In genomic region chr2:228840113-228840742, GRCh38 we compare ENCODE assay signal across 22 cellular contexts.
"Had no signal": no experiment of that assay in that cellular context is flagged by ENCODE, and none has a peak within 500 bp of the region (broad histone marks: within the 10 kb centered on the region; RNA-seq: fewer than 3 reads in every experiment).

No MANE protein-coding gene starts in this region.

- H3K4me1 ChIP-seq: heart left ventricle, left lung, lower lobe of right lung, right atrium auricular region, sigmoid colon, spleen, vagina had no signal

- H3K27ac ChIP-seq: left lung, lower lobe of right lung, ovary, sigmoid colon, spleen, vagina had no signal

- DNase-seq: glutamatergic neuron; heart left ventricle; hypothalamus; immature natural killer cell; islet precursor cell; left cardiac atrium; left lung; lower lobe of right lung; mammary epithelial cell; mesenchymal stem cell; naive B cell; small intestine; spleen; stimulated activated CD4-positive, alpha-beta T cell treated with anti-CD3 and anti-CD28 coated beads, Interleukin-4, amount 100 ng/mL, for 24 hours; stimulated activated naive CD4-positive, alpha-beta T cell had no signal

- H3K36me3 ChIP-seq: heart left ventricle, left lung, lower lobe of right lung, ovary, right atrium auricular region, sigmoid colon, spleen, tibial nerve, vagina had no signal

- H3K4me3 ChIP-seq: left lung, lower lobe of right lung, ovary, right atrium auricular region, sigmoid colon, spleen, vagina had no signal

- H3K27me3 ChIP-seq: heart left ventricle, left lung, ovary, right atrium auricular region, sigmoid colon, spleen, tibial nerve, vagina had no signal

- H3K9me3 ChIP-seq: heart left ventricle, left lung, lower lobe of right lung, ovary, right atrium auricular region, sigmoid colon, tibial nerve, vagina had no signal

- ATAC-seq: left cardiac atrium; left lung; natural killer cell treated with Interleukin-12 subunit alpha and Interleukin-12 subunit beta and Interleukin-15 and Interleukin-18, amount 100 ng/mL, for 72 hours; stimulated activated effector memory CD8-positive, alpha-beta T cell treated with anti-CD3 and anti-CD28 coated beads, Interleukin-12 subunit alpha, Interleukin-12 subunit beta, amount 100 ng/mL, for 72 hours had no signal
